8 cellular contexts compared by ENCODE assay signal in genomic region chr11:4636962-4637661, GRCh38. TPM values are rescaled to one million over a fixed set of nuclear protein-coding genes. Genes with fewer than 3 reads are reported as not detected.
DNase-seq lines count a peak whose midpoint lies in the region; ATAC-seq and TF ChIP-seq lines count a peak whose summit lies in the region.

Gene OR51D1 (plus strand): TSS chr11:4637477. CDS start chr11:4639791, 2,314 bp downstream.

- intact Hi-C loops in activated CD8-positive, alpha-beta T cell treated with anti-CD3 and anti-CD28 coated beads for 36 hours (cut with micrococcal nuclease): loop anchor here (5.0 kb wide), 1 partner anchor 365 kb away; no protein-coding TSS in a partner anchor

- DNase-seq in COLO668 (lab: John Stamatoyannopoulos, UW; ENCODE audit: unreplicated experiment) (peak; percentile 78), NCI-H748 (lab: John Stamatoyannopoulos, UW; ENCODE audit: unreplicated experiment) (peak; percentile 90), endodermal cell (peak; percentile 94), middle frontal gyrus (ENCODE audit: extremely low spot score, low spot score) (peak; percentile 60)
- DNase-seq in activated CD8-positive, alpha-beta T cell treated with anti-CD3 and anti-CD28 coated beads for 36 hours: peak; percentile 76
- peak; percentile 39 to 49 for DNase-seq in stimulated activated CD8-positive, alpha-beta memory T cell treated with anti-CD3 and anti-CD28 coated beads, Interleukin-2, amount 100 ng/mL, for 48 hours (ENCODE audit: low read depth in 2 of 2)

- no peaks in the 10 kb centered on the region for H3K4me1 ChIP-seq in endodermal cell (ENCODE audit: control insufficient read depth, insufficient read depth, low read length)

- H3K4me3 Mint-ChIP-seq in activated CD8-positive, alpha-beta T cell treated with anti-CD3 and anti-CD28 coated beads for 36 hours: no peak within 1 kb of the TSS
- no peak within 1 kb of the TSS for H3K4me3 Mint-ChIP-seq in endodermal cell

- TF ChIP-seq CTCF in activated CD8-positive, alpha-beta T cell treated with anti-CD3 and anti-CD28 coated beads for 36 hours (IDR thresholded peaks at IDR 0.05): peak; percentile 90
- TF ChIP-seq CTCF in endodermal cell (conservative IDR thresholded peaks at IDR 0.05): peak; percentile 95

- H3K36me3 ChIP-seq in endodermal cell (ENCODE audit: control insufficient read depth, insufficient read depth, low read length): no peaks in the 10 kb centered on the region

- H3K4me1 Mint-ChIP-seq in activated CD8-positive, alpha-beta T cell treated with anti-CD3 and anti-CD28 coated beads for 36 hours (ENCODE audit: low read depth): no peaks in the 10 kb centered on the region
- H3K4me1 Mint-ChIP-seq in endodermal cell: no peaks in the 10 kb centered on the region

- no peak within 1 kb of the TSS for H3K27ac ChIP-seq in endodermal cell (ENCODE audit: low read depth, low read length)

- H3K9me3 Mint-ChIP-seq in activated CD8-positive, alpha-beta T cell treated with anti-CD3 and anti-CD28 coated beads for 36 hours: no peaks in the 10 kb centered on the region
- peaks cover 3% of the 10 kb centered on the region for H3K9me3 Mint-ChIP-seq in endodermal cell

- H3K4me3 ChIP-seq in endodermal cell (ENCODE audit: low read length): no peak within 1 kb of the TSS

- H3K36me3 Mint-ChIP-seq in activated CD8-positive, alpha-beta T cell treated with anti-CD3 and anti-CD28 coated beads for 36 hours (ENCODE audit: low read depth): no peaks in the 10 kb centered on the region
- no peaks in the 10 kb centered on the region for H3K36me3 Mint-ChIP-seq in endodermal cell (ENCODE audit: low read depth)

- peaks cover 34% of the 10 kb centered on the region for H3K27me3 ChIP-seq in endodermal cell (ENCODE audit: control insufficient read depth, insufficient read depth, low read length, poor library complexity, severe bottlenecking)

- POLR2A ChIA-PET in activated CD8-positive, alpha-beta T cell treated with anti-CD3 and anti-CD28 coated beads for 36 hours (lab: Charles Lee): no interaction called here

- H3K9me3 ChIP-seq in endodermal cell (ENCODE audit: control insufficient read depth, low read length): no peaks in the 10 kb centered on the region

- CTCF ChIA-PET in activated CD8-positive, alpha-beta T cell treated with anti-CD3 and anti-CD28 coated beads for 36 hours (lab: Charles Lee): interaction anchor here (0.7 to 2.8 kb wide), 33 partner anchors 8 to 1173 kb away, joined by 3 to 51 read pairs (median 4); partner anchors contain the start of genes MMP26 and TRIM68

- WGBS in endodermal cell (ENCODE audit: insufficient coverage in 1 of 2, insufficient read length in 1 of 2), 2 experiments: 45 to 93% methylated on average over 4 to 21 of the region's 21 CpGs

- H3K27me3 Mint-ChIP-seq in activated CD8-positive, alpha-beta T cell treated with anti-CD3 and anti-CD28 coated beads for 36 hours: peaks cover 5% of the 10 kb centered on the region
- H3K27me3 Mint-ChIP-seq in endodermal cell (ENCODE audit: insufficient read depth): peaks cover 6% of the 10 kb centered on the region

- no peak within 1 kb of the TSS for H3K27ac Mint-ChIP-seq in activated CD8-positive, alpha-beta T cell treated with anti-CD3 and anti-CD28 coated beads for 36 hours
- no peak within 1 kb of the TSS for H3K27ac Mint-ChIP-seq in endodermal cell

- no peak within 1 kb of the TSS for H3K9ac ChIP-seq in endodermal cell (ENCODE audit: extremely low read depth, low read length, poor library complexity, severe bottlenecking)

- ATAC-seq in GM19455 (IDR thresholded peaks at IDR 0.05; ENCODE audit: unreplicated experiment) (peak; percentile 96), HG03565 (IDR thresholded peaks at IDR 0.05; ENCODE audit: unreplicated experiment) (peak; percentile 95)
- ATAC-seq in activated CD8-positive, alpha-beta T cell treated with anti-CD3 and anti-CD28 coated beads for 36 hours: peak; percentile 95

RNA-seq across cellular contexts. Expression of gene OR51D1, which starts in this region (rescaled TPM):
- total RNA-seq in activated CD8-positive, alpha-beta T cell treated with anti-CD3 and anti-CD28 coated beads for 36 hours: not detected
- total RNA-seq in endodermal cell: not detected
- polyA plus RNA-seq in endodermal cell (2013, experiment 1 of 2): not detected
- polyA plus RNA-seq in endodermal cell (2013, experiment 2 of 2): not detected

Comparison
In these comparisons a context has a peak if more than half of its experiments do, and no peak if none do; other contexts are left out.
1. Peak in DNase-seq and ATAC-seq in activated CD8-positive, alpha-beta T cell treated with anti-CD3 and anti-CD28 coated beads for 36 hours; RNA of the gene not detected or under 1 TPM.
2. Peak in DNase-seq in endodermal cell; RNA of the gene not detected or under 1 TPM.
3. DNase-seq: peak in every context shown above with its lines; median percentile 94 in endodermal cell; 90 in NCI-H748; 78 in COLO668; 76 in activated CD8-positive, alpha-beta T cell treated with anti-CD3 and anti-CD28 coated beads for 36 hours; 60 in middle frontal gyrus; 44 in stimulated activated CD8-positive, alpha-beta memory T cell treated with anti-CD3 and anti-CD28 coated beads, Interleukin-2, amount 100 ng/mL, for 48 hours.